Comparison of ENCODE assay signal across 8 cellular contexts in the genomic region with DNA sequence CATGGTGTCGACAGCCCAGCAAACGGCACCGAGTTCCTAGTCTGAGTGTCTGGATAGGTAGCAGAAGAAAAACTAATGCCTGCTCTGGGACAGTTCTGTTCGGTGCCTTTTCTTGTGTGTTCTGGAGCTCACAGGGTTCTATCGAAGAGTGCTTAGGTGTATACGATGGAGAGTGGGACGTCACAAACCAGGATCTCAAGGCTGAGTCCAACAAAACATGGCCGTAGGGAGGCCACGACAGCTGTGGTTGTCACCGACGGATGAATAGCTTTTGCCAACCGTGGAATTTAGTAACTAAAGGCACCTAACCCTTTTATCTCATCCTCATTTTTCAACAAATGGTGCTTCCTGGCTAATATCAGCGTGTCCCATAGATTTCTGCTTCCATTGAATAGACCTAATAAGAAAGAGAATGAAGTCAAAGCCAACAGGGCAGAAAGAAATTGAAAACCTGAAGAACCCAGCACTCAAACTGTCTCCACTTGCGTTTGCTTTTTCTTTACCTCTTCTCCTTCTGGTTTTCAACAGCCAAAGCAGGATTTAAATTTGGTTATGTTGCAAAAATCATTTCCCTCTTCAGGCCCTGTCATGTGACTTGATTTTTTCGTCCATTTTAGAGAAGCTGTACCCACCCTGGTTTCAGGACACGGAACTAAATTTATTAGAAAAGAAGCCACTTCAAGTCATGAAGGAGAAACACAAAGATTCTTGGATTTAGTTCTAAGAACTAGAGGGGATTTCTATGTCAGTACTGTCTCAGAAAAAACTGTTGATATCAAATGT. TPM values are rescaled to one million over a fixed set of nuclear protein-coding genes. Genes with fewer than 3 reads are reported as not detected.
DNase-seq lines count a peak whose midpoint lies in the region; ATAC-seq, FAIRE-seq and TF ChIP-seq lines count a peak whose summit lies in the region.

No MANE protein-coding gene starts in this region.

- H3K9ac ChIP-seq in HUES48 (ENCODE audit: low read depth, low read length) (no peak overlapping the region), adipocyte (ENCODE audit: low read length) (peak overlapping the region; percentile 90), HepG2 (ENCODE audit: insufficient read depth, low read depth, low read length) (peak overlapping the region; percentile 79)

- POLR2A ChIA-PET in HepG2 (lab: Yijun Ruan, JAX): interaction anchor here (0.9 to 3.2 kb wide), 9 partner anchors 9 to 996 kb away, joined by 3 to 31 read pairs (median 4); a partner anchor contains a TSS

- peak overlapping the region; percentile 93 for H2AFZ ChIP-seq in HepG2 (ENCODE audit: low read length)

- peak overlapping the region; percentile 93 for H3K4me2 ChIP-seq in HepG2 (ENCODE audit: low read depth, low read length)

- no peak for TF ChIP-seq EP300 in HepG2 (IDR thresholded peaks at IDR 0.05; ENCODE audit: low read depth in 2 of 2, low read length in 2 of 2)
- peak; percentile 10; the same call in 1 of the 2 replicates for TF ChIP-seq EP300 in HepG2 (CRISPR knock-in tag; IDR thresholded peaks at IDR 0.05; ENCODE audit: borderline replicate concordance)

- CTCF ChIA-PET in HepG2 (lab: Yijun Ruan, JAX; ENCODE audit: low intra/inter-chr PET ratio, low total read pairs): no interaction called here

- ATAC-seq in HepG2: no peak
- ATAC-seq in GM18873 (IDR thresholded peaks at IDR 0.05; ENCODE audit: low FRiP score, unreplicated experiment): no peak

- BruUV-seq in HepG2 (replicated peaks; lab: Mats Ljungman, UMichigan): TSS peak; percentile 81

- no peak for FAIRE-seq in HepG2 (lab: Jason Lieb, UNC)

- H3K79me2 ChIP-seq in HepG2 (ENCODE audit: insufficient read depth, low read length): no peaks in the 10 kb centered on the region

- DNase-seq in NCI-H2107 treated with DMSO at 0.1 percent for 48 hours (lab: John Stamatoyannopoulos, UW; ENCODE audit: unreplicated experiment) (peak; percentile 41), NCI-H2107 (lab: John Stamatoyannopoulos, UW) (no peak), adipocyte (ENCODE audit: low read depth) (no peak), HepG2 (ENCODE audit: low spot score) (no peak), NCI-H128 (lab: John Stamatoyannopoulos, UW; ENCODE audit: unreplicated experiment) (no peak)

- intact Hi-C loops in HepG2 (cut with micrococcal nuclease; ENCODE audit: unreplicated experiment): loop anchor here (5.0 kb wide), 2 partner anchors 39 to 76 kb away; no protein-coding TSS in a partner anchor

- no peak; the same call in 1 of the 2 replicates for TF ChIP-seq CTCF in HepG2 (CRISPR knock-in tag; IDR thresholded peaks at IDR 0.05)

- no peaks in the 10 kb centered on the region for H4K20me1 ChIP-seq in HepG2 (ENCODE audit: insufficient read depth, low read length)

- no peak for TF ChIP-seq RAD21 in HepG2 (CRISPR knock-in tag; IDR thresholded peaks at IDR 0.05)

- in situ Hi-C loops in HepG2 (cut with HindIII; ENCODE audit: extremely low pct_ligation_motif_present, low pct_unique_long_range_greater_than_20kb): loop anchor here (5.0 kb wide), 1 partner anchor 44 kb away; a partner anchor contains a TSS

- H3K4me3 ChIP-seq in HUES48 (ENCODE audit: low read depth, low read length) (peak overlapping the region; percentile 87), adipocyte (ENCODE audit: low read length) (peak overlapping the region; percentile 93), HepG2 (replicated peaks in 1 of 3; ENCODE audit: insufficient read depth in 1 of 3, low read depth in 2 of 3, low read length in 3 of 3) (peak overlapping the region; percentile 76 to 94 (median 91)), thymus (ENCODE audit: low read length) (peak overlapping the region; percentile 91)

- 6% methylated on average over 11 of the region's 16 CpGs for WGBS in HepG2 (ENCODE audit: low lambda C conversion rate)
- WGBS in thymus: 17% methylated on average over 16 of the region's 16 CpGs

- no peak overlapping the region for H3K27ac ChIP-seq in HUES48 (ENCODE audit: low read depth, low read length)
- peak overlapping the region; percentile 84 for H3K27ac ChIP-seq in HepG2 (ENCODE audit: extremely low read length, insufficient read depth, low read length)
- peak overlapping the region; percentile 93 for H3K27ac ChIP-seq in thymus (ENCODE audit: low read depth)

- H3K27me3 ChIP-seq in HUES48 (ENCODE audit: control insufficient read depth, insufficient read depth, low read length) (no peaks in the 10 kb centered on the region), adipocyte (replicated peaks; ENCODE audit: control insufficient read depth, insufficient read depth, low read length) (no peaks in the 10 kb centered on the region), HepG2 (ENCODE audit: control insufficient read depth in 1 of 2, insufficient read depth in 2 of 2, low read length in 2 of 2) (no peaks in the 10 kb centered on the region; a peak in 1 of 5 replicates), thymus (ENCODE audit: control insufficient read depth, insufficient read depth) (no peaks in the 10 kb centered on the region)

- no peak for TF ChIP-seq POLR2A in HepG2 (IDR thresholded peaks at IDR 0.05; ENCODE audit: insufficient read depth in 1 of 2, low read depth in 2 of 2, low read length in 2 of 2)

- no peaks in the 10 kb centered on the region for H3K9me3 ChIP-seq in HUES48 (ENCODE audit: control insufficient read depth, insufficient read depth, low read length)
- H3K9me3 ChIP-seq in adipocyte (ENCODE audit: control insufficient read depth, low read length): no peaks in the 10 kb centered on the region
- H3K9me3 ChIP-seq in HepG2 (ENCODE audit: low read length): no peaks in the 10 kb centered on the region
- no peaks in the 10 kb centered on the region for H3K9me3 ChIP-seq in thymus (ENCODE audit: control insufficient read depth)

- peaks cover 12% of the 10 kb centered on the region for H3K36me3 ChIP-seq in HUES48 (ENCODE audit: control insufficient read depth, insufficient read depth, low read length)
- H3K36me3 ChIP-seq in adipocyte (ENCODE audit: control insufficient read depth, insufficient read depth, low read length, severe bottlenecking): peaks cover 13% of the 10 kb centered on the region
- peaks cover 0 to 2% of the 10 kb centered on the region in 2 experiments; a peak in 2 of 5 replicates for H3K36me3 ChIP-seq in HepG2 (replicated peaks in 1 of 2; ENCODE audit: control insufficient read depth in 1 of 2, insufficient read depth in 2 of 2, low read length in 2 of 2)
- peaks cover 7% of the 10 kb centered on the region for H3K36me3 ChIP-seq in thymus (ENCODE audit: control insufficient read depth, insufficient read depth)

- H3K4me1 ChIP-seq in HUES48 (ENCODE audit: control insufficient read depth, insufficient read depth, low read length) (peaks cover 9% of the 10 kb centered on the region; the same call in 1 of the 2 replicates), adipocyte (ENCODE audit: control insufficient read depth, insufficient read depth, low read length) (peaks cover 7% of the 10 kb centered on the region), HepG2 (ENCODE audit: insufficient read depth, low read length) (peaks cover 15% of the 10 kb centered on the region; the same call in 1 of the 2 replicates), thymus (ENCODE audit: control insufficient read depth, insufficient read depth, low read length) (peaks cover 6% of the 10 kb centered on the region)

RNA-seq across cellular contexts. Expression of a gene that starts 0.8 kb away (rescaled TPM):
- 2.7 and 6.4 TPM in 2 replicates for total RNA-seq in HepG2 (2016; rRNA removed; fragmentation: Illumina TruSeq; extraction: Trizol)
- total RNA-seq in HepG2 (2016; cell fraction: cytosol; rRNA removed; fragmentation: Illumina TruSeq; extraction: Trizol; ENCODE audit: low read depth): 0.79 and 0.81 TPM in 2 replicates
- 2.8 and 6.0 TPM in 2 replicates for total RNA-seq in HepG2 (2016; cell fraction: insoluble cytoplasmic fraction; rRNA removed; fragmentation: Illumina TruSeq; extraction: Trizol)
- total RNA-seq in HepG2 (2016; cell fraction: membrane; rRNA removed; fragmentation: Illumina TruSeq; extraction: Trizol): 1.4 and 2.0 TPM in 2 replicates
- 5.3 and 5.5 TPM in 2 replicates for total RNA-seq in HepG2 (2016; cell fraction: nucleus; rRNA removed; fragmentation: Illumina TruSeq; extraction: Trizol)
- polyA plus RNA-seq in HepG2 (2011; rRNA removed): 1.7 and 2.0 TPM in 2 replicates
- 0.87 and 1.2 TPM in 2 replicates for polyA plus RNA-seq in HepG2 (2011; cell fraction: cytosol; rRNA removed)
- polyA plus RNA-seq in HepG2 (2011; cell fraction: nucleus; rRNA removed): 5.9 and 6.7 TPM in 2 replicates
- polyA plus RNA-seq in HepG2 (2012): 3.2 and 3.6 TPM in 2 replicates
- 0.16 and 0.20 TPM in 2 replicates for polyA plus RNA-seq in HepG2 (2016; cell fraction: cytosol; fragmentation: Illumina TruSeq; extraction: Trizol; ENCODE audit: low read depth)
- polyA plus RNA-seq in HepG2 (2016; cell fraction: insoluble cytoplasmic fraction; fragmentation: Illumina TruSeq; extraction: Trizol; ENCODE audit: low read depth): 3.7 and 5.3 TPM in 2 replicates
- 0.62 and 0.63 TPM in 2 replicates for polyA plus RNA-seq in HepG2 (2016; cell fraction: membrane; fragmentation: Illumina TruSeq; extraction: Trizol; ENCODE audit: low read depth)
- polyA plus RNA-seq in HepG2 (2016; cell fraction: nucleus; fragmentation: Illumina TruSeq; extraction: Trizol; ENCODE audit: insufficient read depth, low read depth): 8.5 and 10.3 TPM in 2 replicates
- polyA minus RNA-seq in HepG2 (2011; rRNA and poly(A)+ RNA removed; ENCODE audit: low replicate concordance): 3.5 and 10.1 TPM in 2 replicates
- 2.1 and 2.3 TPM in 2 replicates for polyA minus RNA-seq in HepG2 (2011; cell fraction: cytosol; rRNA and poly(A)+ RNA removed)
- 7.3 and 11.2 TPM in 2 replicates for polyA minus RNA-seq in HepG2 (2011; cell fraction: nucleus; rRNA and poly(A)+ RNA removed)
- 15.0 TPM for polyA plus RNA-seq in thymus

RNA-seq across cellular contexts. Expression of a gene that starts 42.9 kb away (rescaled TPM):
- 24.6 and 40.8 TPM in 2 replicates for total RNA-seq in HepG2 (2016; rRNA removed; fragmentation: Illumina TruSeq; extraction: Trizol)
- total RNA-seq in HepG2 (2016; cell fraction: cytosol; rRNA removed; fragmentation: Illumina TruSeq; extraction: Trizol; ENCODE audit: low read depth): 6.0 and 6.9 TPM in 2 replicates
- total RNA-seq in HepG2 (2016; cell fraction: insoluble cytoplasmic fraction; rRNA removed; fragmentation: Illumina TruSeq; extraction: Trizol): 23.9 and 42.1 TPM in 2 replicates
- 10.8 and 14.0 TPM in 2 replicates for total RNA-seq in HepG2 (2016; cell fraction: membrane; rRNA removed; fragmentation: Illumina TruSeq; extraction: Trizol)
- total RNA-seq in HepG2 (2016; cell fraction: nucleus; rRNA removed; fragmentation: Illumina TruSeq; extraction: Trizol): 126 TPM in 2 replicates
- polyA plus RNA-seq in HepG2 (2011; rRNA removed): 23.9 and 25.5 TPM in 2 replicates
- 3.9 and 5.3 TPM in 2 replicates for polyA plus RNA-seq in HepG2 (2011; cell fraction: cytosol; rRNA removed)
- polyA plus RNA-seq in HepG2 (2011; cell fraction: nucleus; rRNA removed): 69.2 and 76.4 TPM in 2 replicates
- 28.4 and 30.9 TPM in 2 replicates for polyA plus RNA-seq in HepG2 (2012)
- 2.1 and 2.6 TPM in 2 replicates for polyA plus RNA-seq in HepG2 (2016; cell fraction: cytosol; fragmentation: Illumina TruSeq; extraction: Trizol; ENCODE audit: low read depth)
- polyA plus RNA-seq in HepG2 (2016; cell fraction: insoluble cytoplasmic fraction; fragmentation: Illumina TruSeq; extraction: Trizol; ENCODE audit: low read depth): 21.0 and 23.0 TPM in 2 replicates
- polyA plus RNA-seq in HepG2 (2016; cell fraction: membrane; fragmentation: Illumina TruSeq; extraction: Trizol; ENCODE audit: low read depth): 6.7 and 6.8 TPM in 2 replicates
- polyA plus RNA-seq in HepG2 (2016; cell fraction: nucleus; fragmentation: Illumina TruSeq; extraction: Trizol; ENCODE audit: insufficient read depth, low read depth): 139 and 142 TPM in 2 replicates
- 8.9 and 18.9 TPM in 2 replicates for polyA minus RNA-seq in HepG2 (2011; rRNA and poly(A)+ RNA removed; ENCODE audit: low replicate concordance)
- polyA minus RNA-seq in HepG2 (2011; cell fraction: cytosol; rRNA and poly(A)+ RNA removed): 6.8 and 11.3 TPM in 2 replicates
- polyA minus RNA-seq in HepG2 (2011; cell fraction: nucleus; rRNA and poly(A)+ RNA removed): 155 and 174 TPM in 2 replicates
- polyA plus RNA-seq in thymus: 68.6 TPM
